ENCODE assay signal across 12 cellular contexts in the genomic region with DNA sequence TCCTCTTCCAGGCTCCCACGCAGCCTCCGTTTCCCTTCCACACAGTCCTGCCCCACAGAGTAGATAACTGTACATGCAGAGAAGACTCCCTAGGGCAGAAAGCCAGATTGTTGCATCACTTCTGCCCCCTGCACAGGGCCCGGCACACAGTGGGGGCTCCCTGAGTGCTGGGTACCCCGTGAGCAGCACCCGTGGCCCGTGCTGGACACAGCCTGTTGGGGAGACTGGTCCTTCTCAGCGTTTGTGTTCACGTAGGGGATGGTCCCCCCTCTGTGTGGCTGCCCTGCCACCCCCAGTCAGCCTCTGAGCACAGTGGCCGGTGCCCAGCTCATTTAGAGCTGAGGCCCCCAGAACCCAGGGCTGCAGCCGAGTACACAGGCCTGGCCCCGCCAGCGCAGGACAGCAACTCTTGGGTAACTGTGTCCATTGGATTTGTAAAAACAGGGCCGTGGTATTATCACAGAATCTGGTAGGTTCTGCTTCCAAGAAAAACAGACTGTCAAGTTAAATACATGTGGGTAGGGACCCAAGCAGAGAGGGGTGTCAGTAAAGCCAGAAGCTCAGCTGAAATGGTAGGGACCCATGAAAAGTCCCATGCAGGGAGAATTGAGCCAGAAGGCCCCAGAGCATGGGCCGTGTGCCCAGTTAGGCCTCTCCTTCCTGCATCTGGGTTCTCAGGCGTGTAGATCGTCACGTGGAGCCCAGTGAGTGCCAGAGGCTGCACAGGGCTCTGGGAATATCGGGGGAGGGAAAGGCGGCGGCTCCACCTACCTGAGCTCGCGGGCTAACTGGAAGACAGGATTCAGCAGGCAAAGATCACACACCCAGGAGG.
DNase-seq lines count a peak whose midpoint lies in the region; ATAC-seq and TF ChIP-seq lines count a peak whose summit lies in the region.
"Had no signal": no experiment of that assay in that cellular context is flagged by ENCODE, and none has a peak within 500 bp of the region (broad histone marks: within the 10 kb centered on the region; RNA-seq: fewer than 3 reads in every experiment).

No MANE protein-coding gene starts in this region.

- H3K9me3 ChIP-seq in adrenal gland (replicated peaks in 1 of 3) (no peaks in the 10 kb centered on the region), prostate gland (no peaks in the 10 kb centered on the region), T-helper 17 cell (ENCODE audit: control insufficient read depth, low read length, poor library complexity, severe bottlenecking) (no peaks in the 10 kb centered on the region)

- H3K4me3 ChIP-seq in adrenal gland = no peak overlapping the region
- H3K4me3 ChIP-seq in prostate gland = no peak overlapping the region

- H3K36me3 ChIP-seq in adrenal gland (replicated peaks in 1 of 2) = no peaks in the 10 kb centered on the region
- H3K36me3 ChIP-seq in prostate gland = no peaks in the 10 kb centered on the region

- DNase-seq in DMS153 (lab: John Stamatoyannopoulos, UW) (peak; percentile 51), adrenal gland (peak; percentile 25 to 87 (median 48)), cardiac septum (ENCODE audit: low spot score) (peak; percentile 85), prostate gland (ENCODE audit: low spot score) (peak; percentile 95), dedifferentiated amniotic fluid mesenchymal stem cell (ENCODE audit: extremely low spot score) (no peak), T-helper 17 cell (no peak), activated T-cell treated with anti-CD3 and anti-CD28 coated beads for 4 hours (no peak), NAMALWA (ENCODE audit: low spot score) (no peak)
- DNase-seq: activated CD4-positive, alpha-beta T cell treated with anti-CD3 and anti-CD28 coated beads, Interleukin-2, amount 10 ng/mL, durations not matched to agents 24 days and 14 days; CD4-positive, CD25-positive, alpha-beta regulatory T cell; cerebellar nuclear complex; NCI-H774 had no signal

- intact Hi-C loops in adrenal gland (cut with DNase I) = no loop called here
- intact Hi-C loops in cardiac septum (cut with DNase I) = no loop called here
- intact Hi-C loops in prostate gland (cut with DNase I) = no loop called here

- H3K27ac Mint-ChIP-seq in T-helper 17 cell = no peak overlapping the region
- H3K27ac Mint-ChIP-seq: activated CD4-positive, alpha-beta T cell treated with anti-CD3 and anti-CD28 coated beads, Interleukin-2, amount 10 ng/mL, durations not matched to agents 24 days and 14 days had no signal

- H3K4me1 Mint-ChIP-seq in T-helper 17 cell = no peaks in the 10 kb centered on the region
- H3K4me1 Mint-ChIP-seq: activated CD4-positive, alpha-beta T cell treated with anti-CD3 and anti-CD28 coated beads, Interleukin-2, amount 10 ng/mL, durations not matched to agents 24 days and 14 days had no signal

- no peaks in the 10 kb centered on the region for H3K27me3 ChIP-seq in adrenal gland
- H3K27me3 ChIP-seq in prostate gland (replicated peaks; ENCODE audit: insufficient read depth) = no peaks in the 10 kb centered on the region

- no peak for TF ChIP-seq POLR2A in adrenal gland (IDR thresholded peaks at IDR 0.05)
- TF ChIP-seq POLR2A in prostate gland (IDR thresholded peaks at IDR 0.05) = peak; percentile 32

- WGBS in adrenal gland, 4 donors = 72 to 87% (median 82%) methylated on average over 16 to 22 of the region's 22 CpGs
- 45% methylated on average over 22 of the region's 22 CpGs for WGBS in prostate gland

- H3K36me3 Mint-ChIP-seq in T-helper 17 cell (ENCODE audit: low read depth) = peaks cover 2% of the 10 kb centered on the region

- H3K4me1 ChIP-seq in adrenal gland (replicated peaks in 1 of 2) = peaks cover 0 to 9% of the 10 kb centered on the region in 2 donors
- H3K4me1 ChIP-seq in prostate gland (replicated peaks) = peaks cover 4% of the 10 kb centered on the region

- TF ChIP-seq CTCF in adrenal gland (IDR thresholded peaks at IDR 0.05) (no peak), prostate gland (IDR thresholded peaks at IDR 0.05) (no peak)

- peak overlapping the region in 2 of 5 donors; percentile 54 to 71 for H3K27ac ChIP-seq in adrenal gland
- H3K27ac ChIP-seq in prostate gland = peak overlapping the region; percentile 68 to 81

- peaks cover 14% of the 10 kb centered on the region for H3K27me3 Mint-ChIP-seq in T-helper 17 cell
- H3K27me3 Mint-ChIP-seq: activated CD4-positive, alpha-beta T cell treated with anti-CD3 and anti-CD28 coated beads, Interleukin-2, amount 10 ng/mL, durations not matched to agents 24 days and 14 days; CD4-positive, CD25-positive, alpha-beta regulatory T cell had no signal

- no peak overlapping the region for H3K4me3 Mint-ChIP-seq in T-helper 17 cell
- H3K4me3 Mint-ChIP-seq: activated CD4-positive, alpha-beta T cell treated with anti-CD3 and anti-CD28 coated beads, Interleukin-2, amount 10 ng/mL, durations not matched to agents 24 days and 14 days; CD4-positive, CD25-positive, alpha-beta regulatory T cell had no signal

- ATAC-seq in T-helper 17 cell = no peak

Comparison
In these comparisons a context has a peak if more than half of its experiments do, and no peak if none do; other contexts are left out.
1. DNase-seq: peak in DMS153 (single experiment), adrenal gland (7 of 7), cardiac septum (single experiment) and prostate gland (single experiment); none in dedifferentiated amniotic fluid mesenchymal stem cell (single experiment), T-helper 17 cell (0 of 3), activated T-cell treated with anti-CD3 and anti-CD28 coated beads for 4 hours (single experiment) and NAMALWA (single experiment).